9 cellular contexts compared by ENCODE assay signal in genomic region chr10:63483983-63484382, GRCh38.
"Had no signal": no experiment of that assay in that cellular context is flagged by ENCODE, and none has a peak within 500 bp of the region (broad histone marks: within the 10 kb centered on the region; RNA-seq: fewer than 3 reads in every experiment).

No MANE protein-coding gene starts in this region.

- ATAC-seq: GM23338 had no signal

- H3K4me2 ChIP-seq: GM23338, KMS-11 had no signal

- FAIRE-seq: H1, HTR-8/SVneo had no signal

- DNase-seq: H9, HCEC 1CT, HFFc6, IMR-90, KBM-7 had no signal

- H3K9me3 Mint-ChIP-seq: GM23338, H9, HFFc6 had no signal

- H3K9ac ChIP-seq: KMS-11 had no signal

- H3K4me3 Mint-ChIP-seq: GM23338, H9, HFFc6 had no signal

- H3K4me3 ChIP-seq: GM23338 had no signal

- H2AFZ ChIP-seq: GM23338 had no signal

- H3K27ac Mint-ChIP-seq: GM23338, H9, HFFc6 had no signal

- H3K27ac ChIP-seq: KMS-11 had no signal
